11 cellular contexts compared by ENCODE assay signal in genomic region chr17:75242461-75243042, GRCh38. TPM values are rescaled to one million over a fixed set of nuclear protein-coding genes. Genes with fewer than 3 reads are reported as not detected.
A peak's percentile ranks its signal among the peaks of the same experiment; 100 is the strongest.
DNase-seq lines count a peak whose midpoint lies in the region; ATAC-seq and TF ChIP-seq lines count a peak whose summit lies in the region.
"Had no signal": no experiment of that assay in that cellular context is flagged by ENCODE, and none has a peak within 500 bp of the region (broad histone marks: within the 10 kb centered on the region; RNA-seq: fewer than 3 reads in every experiment).

No MANE protein-coding gene starts in this region.

- peak; percentile 50 for DNase-seq in activated T-cell treated with anti-CD3 and anti-CD28 coated beads, Interleukin-2, amount 50 U/mL, for 1 hour
- DNase-seq in activated T-cell treated with anti-CD3 and anti-CD28 coated beads for 4 hours (no peak), dorsolateral prefrontal cortex (no peak)
- peak; percentile 45 to 78 for DNase-seq in central memory CD8-positive, alpha-beta T cell (ENCODE audit: low spot score in 2 of 2)
- no peak for DNase-seq in stimulated activated naive B cell treated with anti-CD40 and anti-IgM and Interleukin-4, amounts not matched to agents 10 μg/mL and 1 μg/mL and 100 μg/mL, for 72 hours
- DNase-seq: NCI-H2081; stimulated activated CD8-positive, alpha-beta memory T cell treated with anti-CD3 and anti-CD28 coated beads, Interleukin-4, amount 100 ng/mL, for 48 hours had no signal

- no peak overlapping the region for H3K4me3 ChIP-seq in dorsolateral prefrontal cortex
- H3K4me3 ChIP-seq: right atrium auricular region had no signal

- peaks cover 45% of the 10 kb centered on the region for H3K36me3 Mint-ChIP-seq in T-helper 1 cell treated with Interleukin-12 subunit alpha and Interleukin-12 subunit beta and Interleukin-4 antibody, amounts not matched to agents 30 μg/mL and 1 μg/mL, for 36 hours (ENCODE audit: low read depth)
- H3K36me3 Mint-ChIP-seq in central memory CD8-positive, alpha-beta T cell (ENCODE audit: insufficient read depth), result peaks cover 61% of the 10 kb centered on the region
- H3K36me3 Mint-ChIP-seq in stimulated activated naive B cell treated with anti-CD40 and anti-IgM and Interleukin-4, amounts not matched to agents 10 μg/mL and 1 μg/mL and 100 μg/mL, for 72 hours, result peaks cover 52 to 75% of the 10 kb centered on the region in 2 donors

- peak overlapping the region; percentile 79 for H3K27ac Mint-ChIP-seq in T-helper 1 cell treated with Interleukin-12 subunit alpha and Interleukin-12 subunit beta and Interleukin-4 antibody, amounts not matched to agents 30 μg/mL and 1 μg/mL, for 36 hours
- peak overlapping the region; percentile 94 for H3K27ac Mint-ChIP-seq in central memory CD8-positive, alpha-beta T cell (ENCODE audit: low read depth)
- peak overlapping the region; percentile 95 for H3K27ac Mint-ChIP-seq in stimulated activated naive B cell treated with anti-CD40 and anti-IgM and Interleukin-4, amounts not matched to agents 10 μg/mL and 1 μg/mL and 100 μg/mL, for 72 hours

- intact Hi-C loops in dorsolateral prefrontal cortex (cut with DNase I), result no loop called here

- H3K27me3 Mint-ChIP-seq in T-helper 1 cell treated with Interleukin-12 subunit alpha and Interleukin-12 subunit beta and Interleukin-4 antibody, amounts not matched to agents 30 μg/mL and 1 μg/mL, for 36 hours (ENCODE audit: low read depth), result no peaks in the 10 kb centered on the region
- no peaks in the 10 kb centered on the region for H3K27me3 Mint-ChIP-seq in central memory CD8-positive, alpha-beta T cell
- no peaks in the 10 kb centered on the region for H3K27me3 Mint-ChIP-seq in stimulated activated naive B cell treated with anti-CD40 and anti-IgM and Interleukin-4, amounts not matched to agents 10 μg/mL and 1 μg/mL and 100 μg/mL, for 72 hours

- peaks cover 33% of the 10 kb centered on the region for H3K4me1 Mint-ChIP-seq in T-helper 1 cell treated with Interleukin-12 subunit alpha and Interleukin-12 subunit beta and Interleukin-4 antibody, amounts not matched to agents 30 μg/mL and 1 μg/mL, for 36 hours (ENCODE audit: low read depth)
- peaks cover 39% of the 10 kb centered on the region for H3K4me1 Mint-ChIP-seq in central memory CD8-positive, alpha-beta T cell
- H3K4me1 Mint-ChIP-seq in stimulated activated naive B cell treated with anti-CD40 and anti-IgM and Interleukin-4, amounts not matched to agents 10 μg/mL and 1 μg/mL and 100 μg/mL, for 72 hours, result peaks cover 44 to 72% of the 10 kb centered on the region in 2 donors

- peak overlapping the region; percentile 42 for H3K4me3 Mint-ChIP-seq in T-helper 1 cell treated with Interleukin-12 subunit alpha and Interleukin-12 subunit beta and Interleukin-4 antibody, amounts not matched to agents 30 μg/mL and 1 μg/mL, for 36 hours
- H3K4me3 Mint-ChIP-seq in central memory CD8-positive, alpha-beta T cell, result peak overlapping the region; percentile 68
- H3K4me3 Mint-ChIP-seq in stimulated activated naive B cell treated with anti-CD40 and anti-IgM and Interleukin-4, amounts not matched to agents 10 μg/mL and 1 μg/mL and 100 μg/mL, for 72 hours, result peak overlapping the region; percentile 25 to 46

- TF ChIP-seq CTCF in dorsolateral prefrontal cortex (IDR thresholded peaks at IDR 0.05 in 54 of 56, conservative IDR thresholded peaks at IDR 0.05 in 2 of 56; ENCODE audit: low read depth in 1 of 56, partially characterized antibody in 56 of 56), result no peak

- no peaks in the 10 kb centered on the region for H3K9me3 Mint-ChIP-seq in T-helper 1 cell treated with Interleukin-12 subunit alpha and Interleukin-12 subunit beta and Interleukin-4 antibody, amounts not matched to agents 30 μg/mL and 1 μg/mL, for 36 hours
- H3K9me3 Mint-ChIP-seq in central memory CD8-positive, alpha-beta T cell, result no peaks in the 10 kb centered on the region
- H3K9me3 Mint-ChIP-seq in stimulated activated naive B cell treated with anti-CD40 and anti-IgM and Interleukin-4, amounts not matched to agents 10 μg/mL and 1 μg/mL and 100 μg/mL, for 72 hours, result no peaks in the 10 kb centered on the region

- peak overlapping the region in 3 of 59 donors; percentile 24 to 32 (median 27) for H3K27ac ChIP-seq in dorsolateral prefrontal cortex
- H3K27ac ChIP-seq: right atrium auricular region had no signal

- no peaks in the 10 kb centered on the region for H3K27me3 ChIP-seq in dorsolateral prefrontal cortex
- H3K27me3 ChIP-seq: right atrium auricular region had no signal

- ATAC-seq in central memory CD8-positive, alpha-beta T cell (replicated peaks; ENCODE audit: extremely low read depth, poor library complexity, severe bottlenecking), result peak; percentile 92
- peak; percentile 48 to 50 for ATAC-seq in stimulated activated naive B cell treated with anti-CD40 and anti-IgM and Interleukin-4, amounts not matched to agents 10 μg/mL and 1 μg/mL and 100 μg/mL, for 72 hours (replicated peaks)
- ATAC-seq in HG03354 (IDR thresholded peaks at IDR 0.05; ENCODE audit: poor library complexity, severe bottlenecking, unreplicated experiment) (no peak), GM21825 (IDR thresholded peaks at IDR 0.05; ENCODE audit: unreplicated experiment) (no peak)

RNA-seq across cellular contexts. Expression of gene GGA3, which starts 18.9 kb away (rescaled TPM):
- total RNA-seq in dorsolateral prefrontal cortex, result 10 to 100 TPM; 41.9 to 89.7 (median 60.2) TPM

RNA-seq across cellular contexts. Expression of gene MRPS7, which starts 19.1 kb away (rescaled TPM):
- total RNA-seq in dorsolateral prefrontal cortex, result 10 to 100 TPM; 33.7 to 71.4 (median 51.1) TPM

RNA-seq across cellular contexts. Expression of gene MIF4GD, which starts 28.5 kb away (rescaled TPM):
- total RNA-seq in dorsolateral prefrontal cortex, result 10 to 100 TPM in 111 of 120 experiments, 1 to 10 TPM in 9; 7.9 to 31.1 (median 15.6) TPM

RNA-seq across cellular contexts. Expression of gene NUP85, which starts 37.1 kb away (rescaled TPM):
- total RNA-seq in dorsolateral prefrontal cortex, result 10 to 100 TPM; 31.2 to 80.8 (median 50.2) TPM

RNA-seq across cellular contexts. Expression of gene SLC25A19, which starts 46.7 kb away (rescaled TPM):
- total RNA-seq in dorsolateral prefrontal cortex, result 10 to 100 TPM in 116 of 120 experiments, 1 to 10 TPM in 4; 8.5 to 25.5 (median 15.6) TPM

Comparison
In these comparisons a context has a peak if more than half of its experiments do, and no peak if none do; other contexts are left out.
1. DNase-seq: peak in activated T-cell treated with anti-CD3 and anti-CD28 coated beads, Interleukin-2, amount 50 U/mL, for 1 hour (single experiment) and central memory CD8-positive, alpha-beta T cell (2 of 2); none in activated T-cell treated with anti-CD3 and anti-CD28 coated beads for 4 hours (single experiment), stimulated activated naive B cell treated with anti-CD40 and anti-IgM and Interleukin-4, amounts not matched to agents 10 μg/mL and 1 μg/mL and 100 μg/mL, for 72 hours (single experiment) and dorsolateral prefrontal cortex (0 of 10).
2. ATAC-seq: peak in central memory CD8-positive, alpha-beta T cell (single experiment) and stimulated activated naive B cell treated with anti-CD40 and anti-IgM and Interleukin-4, amounts not matched to agents 10 μg/mL and 1 μg/mL and 100 μg/mL, for 72 hours (2 of 2); none in HG03354 (single experiment) and GM21825 (single experiment).
3. Peak in every context shown above with its lines, with median percentiles within 50 percentile points of each other: H3K27ac Mint-ChIP-seq and H3K4me3 Mint-ChIP-seq.